In the genomic region with DNA sequence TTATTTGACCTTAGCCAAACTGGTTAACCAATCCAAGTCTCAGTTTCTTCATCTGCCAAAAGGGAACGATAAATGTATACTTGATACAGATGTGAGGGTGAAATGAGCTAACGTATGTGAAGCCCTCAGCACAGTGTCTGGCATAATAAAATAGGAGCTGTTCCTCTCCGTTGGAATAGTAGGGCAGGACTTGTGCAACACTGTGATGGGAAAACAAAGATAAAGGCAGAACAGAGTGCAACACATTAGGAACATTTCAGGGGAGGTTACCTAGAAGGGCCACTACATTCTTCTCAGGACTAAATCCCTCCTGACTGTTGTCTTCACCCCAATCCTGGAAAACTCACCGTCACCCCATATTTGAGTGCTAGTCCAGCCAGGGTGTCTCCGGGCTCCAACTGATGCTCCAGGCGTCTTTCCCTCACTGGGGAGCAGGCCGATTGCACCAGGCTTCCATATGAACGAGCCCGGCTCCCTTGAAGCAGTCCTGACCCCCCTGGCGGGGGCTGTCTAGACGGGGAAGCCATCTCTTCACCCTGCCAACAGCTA, we compare ENCODE assay signal across 8 cellular contexts. TPM values are rescaled to one million over a fixed set of nuclear protein-coding genes. Genes with fewer than 3 reads are reported as not detected.
A peak's percentile ranks its signal among the peaks of the same experiment; 100 is the strongest.
DNase-seq lines count a peak whose midpoint lies in the region; ATAC-seq and TF ChIP-seq lines count a peak whose summit lies in the region.

No MANE protein-coding gene starts in this region.

- H3K27me3 ChIP-seq in lung (ENCODE audit: control insufficient read depth, insufficient read depth): no peaks in the 10 kb centered on the region

- peaks cover 6 to 10% of the 10 kb centered on the region in 2 donors for H3K4me1 ChIP-seq in lung (ENCODE audit: control insufficient read depth in 2 of 2, insufficient read depth in 2 of 2, low read length in 2 of 2)
- peaks cover 3% of the 10 kb centered on the region for H3K4me1 ChIP-seq in urinary bladder (ENCODE audit: insufficient read depth)

- H3K27me3 Mint-ChIP-seq in activated T-cell treated with anti-CD3 and anti-CD28 coated beads, Interleukin-2, amount 50 U/mL, for 4 hours (ENCODE audit: low read depth): no peaks in the 10 kb centered on the region

- 31 to 54% methylated on average over 11 of the region's 11 CpGs for WGBS in lung, 2 donors
- 16% methylated on average over 11 of the region's 11 CpGs for WGBS in urinary bladder

- no peak for ATAC-seq in activated T-cell treated with anti-CD3 and anti-CD28 coated beads, Interleukin-2, amount 50 U/mL, for 4 hours
- ATAC-seq in lung (ENCODE audit: insufficient read depth, low FRiP score): peak; percentile 12
- ATAC-seq in GM18505 (IDR thresholded peaks at IDR 0.05; ENCODE audit: unreplicated experiment): no peak

- peak overlapping the region; percentile 97 for H3K4me3 Mint-ChIP-seq in activated T-cell treated with anti-CD3 and anti-CD28 coated beads, Interleukin-2, amount 50 U/mL, for 4 hours

- TF ChIP-seq POLR2A in GM18505 (IDR thresholded peaks at IDR 0.05; ENCODE audit: borderline replicate concordance, extremely low read depth, insufficient read depth, insufficient read length): no peak

- no peak for DNase-seq in activated T-cell treated with anti-CD3 and anti-CD28 coated beads, Interleukin-2, amount 50 U/mL, for 4 hours
- DNase-seq in activated T-cell treated with anti-CD3 and anti-CD28 coated beads for 4 hours (no peak), caudate nucleus (lab: John Stamatoyannopoulos, UW) (peak in 5 of 61 donors; percentile 40 to 69 (median 62)), lung (ENCODE audit: low spot score) (no peak), NCI-H1417 treated with DMSO at 0.1 percent for 48 hours (lab: John Stamatoyannopoulos, UW) (no peak), NCI-H1417 (lab: John Stamatoyannopoulos, UW) (no peak)

- H3K9me3 Mint-ChIP-seq in activated T-cell treated with anti-CD3 and anti-CD28 coated beads, Interleukin-2, amount 50 U/mL, for 4 hours: no peaks in the 10 kb centered on the region

- H3K9me3 ChIP-seq in lung (ENCODE audit: control insufficient read depth in 2 of 2, insufficient read depth in 1 of 2, low read length in 1 of 2): no peaks in the 10 kb centered on the region

- H3K36me3 ChIP-seq in lung (ENCODE audit: control insufficient read depth in 2 of 2, insufficient read depth in 2 of 2, low read length in 2 of 2) (peaks cover 10 to 20% of the 10 kb centered on the region in 2 donors), urinary bladder (ENCODE audit: insufficient read depth) (no peaks in the 10 kb centered on the region)

- H3K27ac ChIP-seq in caudate nucleus (ENCODE audit: low read depth, low read length) (peak overlapping the region; percentile 86), lung (ENCODE audit: low read depth in 1 of 2, low read length in 1 of 2) (peak overlapping the region; percentile 87 to 91), urinary bladder (ENCODE audit: low read depth) (peak overlapping the region; percentile 72)

- H3K4me1 Mint-ChIP-seq in activated T-cell treated with anti-CD3 and anti-CD28 coated beads, Interleukin-2, amount 50 U/mL, for 4 hours (ENCODE audit: low read depth): peaks cover 50% of the 10 kb centered on the region

- H3K4me3 ChIP-seq in lung: peak overlapping the region; percentile 68
- peak overlapping the region; percentile 50 for H3K4me3 ChIP-seq in urinary bladder (ENCODE audit: low read depth, low read length)

- peaks cover 33% of the 10 kb centered on the region for H3K36me3 Mint-ChIP-seq in activated T-cell treated with anti-CD3 and anti-CD28 coated beads, Interleukin-2, amount 50 U/mL, for 4 hours (ENCODE audit: insufficient read depth)

- no peak for TF ChIP-seq CTCF in lung (IDR thresholded peaks at IDR 0.05; ENCODE audit: control extremely low read depth, extremely low read depth)

RNA-seq across cellular contexts. Expression of gene LYSMD1, which starts 0.9 kb away (rescaled TPM):
- total RNA-seq in activated T-cell treated with anti-CD3 and anti-CD28 coated beads, Interleukin-2, amount 50 U/mL, for 4 hours: 1 to 10 TPM; 3.0 to 4.4 (median 3.5) TPM
- 10 to 100 TPM in 1 of 2 donors, 1 to 10 TPM in 1; 4.9 to 12.7 TPM for total RNA-seq in lung
- polyA plus RNA-seq in lung: 1 to 10 TPM; 5.1 to 5.3 TPM
- 6.8 TPM for total RNA-seq in urinary bladder
- 14.0 TPM for polyA plus RNA-seq in urinary bladder

RNA-seq across cellular contexts. Expression of gene SCNM1, which starts 1.1 kb away (rescaled TPM):
- 10 to 100 TPM; 92.8 to 95.0 (median 93.3) TPM for total RNA-seq in activated T-cell treated with anti-CD3 and anti-CD28 coated beads, Interleukin-2, amount 50 U/mL, for 4 hours
- total RNA-seq in lung: 10 to 100 TPM; 30.0 to 31.3 TPM
- 10 to 100 TPM; 50.7 to 73.8 TPM for polyA plus RNA-seq in lung
- total RNA-seq in urinary bladder: 22.4 TPM
- polyA plus RNA-seq in urinary bladder: 49.5 TPM

RNA-seq across cellular contexts. Expression of gene TNFAIP8L2, which starts 8.4 kb away (rescaled TPM):
- total RNA-seq in activated T-cell treated with anti-CD3 and anti-CD28 coated beads, Interleukin-2, amount 50 U/mL, for 4 hours: 10 to 100 TPM; 15.8 to 18.3 (median 18.2) TPM
- 10 to 100 TPM in 1 of 2 donors, 1 to 10 TPM in 1; 3.4 to 11.3 TPM for total RNA-seq in lung
- 10 to 100 TPM; 26.6 to 31.8 TPM for polyA plus RNA-seq in lung
- total RNA-seq in urinary bladder: 4.0 TPM
- polyA plus RNA-seq in urinary bladder: 5.4 TPM

RNA-seq across cellular contexts. Expression of gene TMOD4, which starts 11.0 kb away (rescaled TPM):
- total RNA-seq in activated T-cell treated with anti-CD3 and anti-CD28 coated beads, Interleukin-2, amount 50 U/mL, for 4 hours: 1 to 10 TPM in 2 of 3 donors, under 1 TPM in 1; 0.52 to 2.9 (median 2.3) TPM
- under 1 TPM in 1 of 2 donors, not detected in 1; 0.83 TPM for total RNA-seq in lung
- under 1 TPM; 0.18 to 0.31 TPM for polyA plus RNA-seq in lung
- 2.3 TPM for total RNA-seq in urinary bladder
- 0.76 TPM for polyA plus RNA-seq in urinary bladder

RNA-seq across cellular contexts. Expression of gene SEMA6C, which starts 18.4 kb away (rescaled TPM):
- 1 to 10 TPM in 1 of 3 donors, under 1 TPM in 2; 0.78 to 1.3 (median 0.84) TPM for total RNA-seq in activated T-cell treated with anti-CD3 and anti-CD28 coated beads, Interleukin-2, amount 50 U/mL, for 4 hours
- total RNA-seq in lung (1 to 10 TPM; 6.4 to 9.8 TPM), urinary bladder (10.4 TPM)
- polyA plus RNA-seq in lung (1 to 10 TPM; 6.3 to 6.7 TPM), urinary bladder (13.7 TPM)
